ENCODE assay signal across 23 cellular contexts in genomic region chr15:43274136-43274535, GRCh38. TPM values are rescaled to one million over a fixed set of nuclear protein-coding genes. Genes with fewer than 3 reads are reported as not detected.
DNase-seq lines count a peak whose midpoint lies in the region; ATAC-seq and TF ChIP-seq lines count a peak whose summit lies in the region.
"Had no signal": no experiment of that assay in that cellular context is flagged by ENCODE, and none has a peak within 500 bp of the region (broad histone marks: within the 10 kb centered on the region; RNA-seq: fewer than 3 reads in every experiment).

No MANE protein-coding gene starts in this region.

- 59 to 69% (median 63%) methylated on average over 9 of the region's 9 CpGs for WGBS in ovary, 3 donors

- no peaks in the 10 kb centered on the region for H3K9me2 ChIP-seq in PC-3 (replicated peaks; ENCODE audit: low read length)

- H3K27ac Mint-ChIP-seq in natural killer cell treated with Interleukin-12 subunit alpha and Interleukin-12 subunit beta and Interleukin-15 and Interleukin-18, amount 100 ng/mL, for 72 hours = no peak overlapping the region
- H3K27ac Mint-ChIP-seq: H9; stimulated activated memory B cell treated with anti-CD40 and anti-IgM and Interleukin-4, amounts not matched to agents 10 μg/mL and 1 μg/mL and 100 μg/mL, for 72 hours had no signal

- H3K27me3 ChIP-seq in PC-3 (ENCODE audit: low read length) (0 out of 2 replicates have a peak, but pooled peaks cover 4% of the 10 kb centered on the region), ovary (no peaks in the 10 kb centered on the region)
- H3K27me3 ChIP-seq: SJSA1 had no signal

- H3K4me1 ChIP-seq in PC-3 (ENCODE audit: insufficient read depth, low read length) (peaks cover 3% of the 10 kb centered on the region; the same call in 1 of the 2 replicates), ovary (ENCODE audit: insufficient read depth) (no peaks in the 10 kb centered on the region)

- H3K27ac ChIP-seq in PC-3 (ENCODE audit: low read length) = no peak overlapping the region
- no peak overlapping the region for H3K27ac ChIP-seq in ovary
- H3K27ac ChIP-seq: SJSA1 had no signal

- no peaks in the 10 kb centered on the region for H3K79me2 ChIP-seq in PC-3 (ENCODE audit: low read length)

- H2AFZ ChIP-seq in PC-3 (ENCODE audit: low read length) = no peak overlapping the region

- H4K20me1 ChIP-seq in PC-3 (ENCODE audit: low read length) = no peaks in the 10 kb centered on the region

- no peaks in the 10 kb centered on the region for H3K9me3 Mint-ChIP-seq in natural killer cell treated with Interleukin-12 subunit alpha and Interleukin-12 subunit beta and Interleukin-15 and Interleukin-18, amount 100 ng/mL, for 72 hours
- H3K9me3 Mint-ChIP-seq: activated naive CD4-positive, alpha-beta T cell treated with anti-CD3 and anti-CD28 coated beads, Interleukin-2, amount 50 U/mL, for 24 hours; stimulated activated memory B cell treated with anti-CD40 and anti-IgM and Interleukin-4, amounts not matched to agents 10 μg/mL and 1 μg/mL and 100 μg/mL, for 72 hours had no signal

- H3K9me3 ChIP-seq in PC-3 (ENCODE audit: low read length) = no peaks in the 10 kb centered on the region
- H3K9me3 ChIP-seq in ovary = no peaks in the 10 kb centered on the region
- H3K9me3 ChIP-seq: SJSA1 had no signal

- POLR2A ChIA-PET in PC-3 (lab: Charles Lee; ENCODE audit: unreplicated experiment) = no interaction called here

- H3K4me3 ChIP-seq in AG10803 (ENCODE audit: low read length) (no peak overlapping the region), PC-3 (ENCODE audit: low read length) (no peak overlapping the region), ovary (no peak overlapping the region)
- H3K4me3 ChIP-seq: lung, SJSA1 had no signal

- TF ChIP-seq EP300 in ovary (IDR thresholded peaks at IDR 0.05) = no peak

- DNase-seq in AG10803 (ENCODE audit: low read depth) = peak; percentile 5
- peak; percentile 83 for DNase-seq in PC-3
- DNase-seq in mesenteric fat pad (ENCODE audit: low spot score) = peak; percentile 85
- DNase-seq in stimulated activated CD4-positive, alpha-beta T cell treated with anti-CD3 and anti-CD28 coated beads, Interleukin-4, amount 100 ng/mL, for 24 hours = no peak
- DNase-seq in natural killer cell treated with Interleukin-12 subunit alpha and Interleukin-12 subunit beta and Interleukin-15 and Interleukin-18, amount 100 ng/mL, for 72 hours (ENCODE audit: low spot score) = no peak
- DNase-seq in ovary = no peak
- DNase-seq: activated CD4-positive, alpha-beta T cell treated with anti-CD3 and anti-CD28 coated beads for 1 hour; activated CD8-positive, alpha-beta memory T cell treated with anti-CD3 and anti-CD28 coated beads, Interleukin-2, amount 50 U/mL, for 48 hours; effector CD8-positive, alpha-beta T cell; GDM1; H9; NCI-H1092 treated with DMSO at 0.1 percent for 48 hours; NK-92 treated with Interleukin-12 subunit alpha and Interleukin-12 subunit beta, amount 100 ng/mL, for 24 hours; T-helper 9 cell; trophoblast cell had no signal

- BruUV-seq in PC-3 (replicated peaks; lab: Mats Ljungman, UMichigan) = no TSS peak

- CTCF ChIA-PET in PC-3 (lab: Charles Lee) = no interaction called here

- H3K4me1 Mint-ChIP-seq in natural killer cell treated with Interleukin-12 subunit alpha and Interleukin-12 subunit beta and Interleukin-15 and Interleukin-18, amount 100 ng/mL, for 72 hours (ENCODE audit: low read depth in 2 of 2) = peaks cover 0 to 9% of the 10 kb centered on the region in 2 donors

- TF ChIP-seq POLR2A in ovary (IDR thresholded peaks at IDR 0.05) = no peak

- ATAC-seq in PC-3 = peak; percentile 85
- ATAC-seq in esophagus mucosa = peak; percentile 89
- no peak for ATAC-seq in HG03135 (IDR thresholded peaks at IDR 0.05; ENCODE audit: unreplicated experiment)
- ATAC-seq in natural killer cell treated with Interleukin-12 subunit alpha and Interleukin-12 subunit beta and Interleukin-15 and Interleukin-18, amount 100 ng/mL, for 72 hours = no peak
- ATAC-seq: stimulated activated memory B cell treated with anti-CD40 and anti-IgM and Interleukin-4, amounts not matched to agents 10 μg/mL and 1 μg/mL and 100 μg/mL, for 72 hours had no signal

- no peaks in the 10 kb centered on the region for H3F3A ChIP-seq in PC-3 (ENCODE audit: low read length, unreplicated experiment)

- H3K4me2 ChIP-seq in PC-3 (ENCODE audit: low read length) = no peak overlapping the region

- intact Hi-C loops in PC-3 (cut with micrococcal nuclease) (no loop called here), ovary (cut with DNase I) (no loop called here)

- no peaks in the 10 kb centered on the region for H3K36me3 Mint-ChIP-seq in natural killer cell treated with Interleukin-12 subunit alpha and Interleukin-12 subunit beta and Interleukin-15 and Interleukin-18, amount 100 ng/mL, for 72 hours
- H3K36me3 Mint-ChIP-seq: activated naive CD4-positive, alpha-beta T cell treated with anti-CD3 and anti-CD28 coated beads, Interleukin-2, amount 50 U/mL, for 24 hours; stimulated activated memory B cell treated with anti-CD40 and anti-IgM and Interleukin-4, amounts not matched to agents 10 μg/mL and 1 μg/mL and 100 μg/mL, for 72 hours had no signal

- H3K36me3 ChIP-seq in PC-3 (ENCODE audit: low read depth, low read length) (no peaks in the 10 kb centered on the region), ovary (no peaks in the 10 kb centered on the region)
- H3K36me3 ChIP-seq: SJSA1 had no signal

- H3K9ac ChIP-seq in PC-3 (ENCODE audit: low read length) = no peak overlapping the region

- TF ChIP-seq CTCF in AG10803 (conservative IDR thresholded peaks at IDR 0.05; ENCODE audit: low read length) = no peak
- TF ChIP-seq CTCF in PC-3 (conservative IDR thresholded peaks at IDR 0.05; ENCODE audit: low read depth, low read length) = no peak
- TF ChIP-seq CTCF in ovary (IDR thresholded peaks at IDR 0.05) = no peak

- H3K27me3 Mint-ChIP-seq in natural killer cell treated with Interleukin-12 subunit alpha and Interleukin-12 subunit beta and Interleukin-15 and Interleukin-18, amount 100 ng/mL, for 72 hours = peaks cover 6 to 21% of the 10 kb centered on the region in 2 donors
- H3K27me3 Mint-ChIP-seq: activated naive CD4-positive, alpha-beta T cell treated with anti-CD3 and anti-CD28 coated beads, Interleukin-2, amount 50 U/mL, for 24 hours; IgD-negative memory B cell; stimulated activated memory B cell treated with anti-CD40 and anti-IgM and Interleukin-4, amounts not matched to agents 10 μg/mL and 1 μg/mL and 100 μg/mL, for 72 hours had no signal

- no peak overlapping the region for H3K4me3 Mint-ChIP-seq in natural killer cell treated with Interleukin-12 subunit alpha and Interleukin-12 subunit beta and Interleukin-15 and Interleukin-18, amount 100 ng/mL, for 72 hours
- H3K4me3 Mint-ChIP-seq: activated naive CD4-positive, alpha-beta T cell treated with anti-CD3 and anti-CD28 coated beads, Interleukin-2, amount 50 U/mL, for 24 hours; H9; neural crest cell; stimulated activated memory B cell treated with anti-CD40 and anti-IgM and Interleukin-4, amounts not matched to agents 10 μg/mL and 1 μg/mL and 100 μg/mL, for 72 hours had no signal

RNA-seq across cellular contexts. Expression of gene TGM5, which starts 7.4 kb away (rescaled TPM):
- total RNA-seq in PC-3 (2014; rRNA removed) = not detected in 2 replicates
- total RNA-seq in esophagus mucosa = 13.5 TPM
- 0.45 TPM for total RNA-seq in mesenteric fat pad
- total RNA-seq in natural killer cell treated with Interleukin-12 subunit alpha and Interleukin-12 subunit beta and Interleukin-15 and Interleukin-18, amount 100 ng/mL, for 72 hours = 1 to 10 TPM in 1 of 2 donors, under 1 TPM in 1; 0.95 to 2.0 TPM
- not detected for total RNA-seq in ovary
- not detected for polyA plus RNA-seq in ovary
- total RNA-seq: H9, neural crest cell had no signal
- polyA plus RNA-seq: IgD-negative memory B cell, lung had no signal

RNA-seq across cellular contexts. Expression of gene TGM7, which starts 27.9 kb away (rescaled TPM):
- total RNA-seq in PC-3 (2014; rRNA removed) = not detected in 2 replicates
- 0.40 TPM for total RNA-seq in esophagus mucosa
- total RNA-seq in mesenteric fat pad = not detected
- total RNA-seq in natural killer cell treated with Interleukin-12 subunit alpha and Interleukin-12 subunit beta and Interleukin-15 and Interleukin-18, amount 100 ng/mL, for 72 hours = not detected
- 1 to 10 TPM in 1 of 7 donors, not detected in 6; 1.5 TPM for total RNA-seq in ovary
- not detected for polyA plus RNA-seq in ovary
- total RNA-seq: H9, lung, neural crest cell, SJSA1 had no signal
- polyA plus RNA-seq: IgD-negative memory B cell, lung had no signal

RNA-seq across cellular contexts. Expression of gene EPB42, which starts 53.3 kb away (rescaled TPM):
- total RNA-seq in PC-3 (2014; rRNA removed) (not detected in 2 replicates), esophagus mucosa (not detected), mesenteric fat pad (2.8 TPM), ovary (1 to 10 TPM in 1 of 7 donors, under 1 TPM in 2, not detected in 4; 0.43 to 2.5 (median 0.66) TPM)
- not detected for total RNA-seq in natural killer cell treated with Interleukin-12 subunit alpha and Interleukin-12 subunit beta and Interleukin-15 and Interleukin-18, amount 100 ng/mL, for 72 hours
- not detected for polyA plus RNA-seq in ovary
- total RNA-seq: H9, neural crest cell, SJSA1 had no signal
- polyA plus RNA-seq: IgD-negative memory B cell had no signal

RNA-seq across cellular contexts. Expression of gene LCMT2, which starts 56.2 kb away (rescaled TPM):
- 6.7 and 7.4 TPM in 2 replicates for total RNA-seq in PC-3 (2014; rRNA removed)
- total RNA-seq in esophagus mucosa = 7.8 TPM
- 9.5 TPM for total RNA-seq in mesenteric fat pad
- total RNA-seq in natural killer cell treated with Interleukin-12 subunit alpha and Interleukin-12 subunit beta and Interleukin-15 and Interleukin-18, amount 100 ng/mL, for 72 hours = 10 to 100 TPM; 11.8 to 12.6 TPM
- 10 to 100 TPM in 4 of 7 donors, 1 to 10 TPM in 3; 4.4 to 13.4 (median 10.6) TPM for total RNA-seq in ovary
- 1 to 10 TPM; 4.6 to 7.9 TPM for polyA plus RNA-seq in ovary

Comparison
In these comparisons a context has a peak if more than half of its experiments do, and no peak if none do; other contexts are left out.
1. DNase-seq: peak in AG10803 (single experiment), PC-3 (single experiment) and mesenteric fat pad (single experiment); none in stimulated activated CD4-positive, alpha-beta T cell treated with anti-CD3 and anti-CD28 coated beads, Interleukin-4, amount 100 ng/mL, for 24 hours (single experiment), natural killer cell treated with Interleukin-12 subunit alpha and Interleukin-12 subunit beta and Interleukin-15 and Interleukin-18, amount 100 ng/mL, for 72 hours (single experiment) and ovary (0 of 5).
2. ATAC-seq: peak in PC-3 (single experiment) and esophagus mucosa (single experiment); none in HG03135 (single experiment) and natural killer cell treated with Interleukin-12 subunit alpha and Interleukin-12 subunit beta and Interleukin-15 and Interleukin-18, amount 100 ng/mL, for 72 hours (0 of 2).